ENCODE assay signal across 28 cellular contexts in the genomic region with DNA sequence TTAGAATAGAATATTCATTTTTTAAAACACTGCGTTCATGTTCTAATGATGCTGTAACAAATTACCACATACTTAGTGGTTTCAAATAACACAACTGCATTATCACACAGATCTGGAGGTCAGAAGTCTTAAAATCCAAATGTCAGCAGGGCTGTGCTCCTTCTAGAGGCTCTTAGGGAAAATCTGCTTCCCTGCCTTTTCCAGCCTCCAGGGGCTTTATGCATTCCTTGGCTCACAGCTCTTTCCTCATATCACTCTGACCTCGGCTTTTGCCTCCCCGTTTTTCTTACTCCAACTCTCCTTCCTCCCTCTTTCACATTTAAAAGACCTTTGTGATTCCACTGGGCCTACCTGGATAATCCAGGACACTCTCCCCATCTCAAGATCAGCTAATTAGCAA. TPM values are rescaled to one million over a fixed set of nuclear protein-coding genes. Genes with fewer than 3 reads are reported as not detected.
A peak's percentile ranks its signal among the peaks of the same experiment; 100 is the strongest.
DNase-seq lines count a peak whose midpoint lies in the region; ATAC-seq and TF ChIP-seq lines count a peak whose summit lies in the region.
"Had no signal": no experiment of that assay in that cellular context is flagged by ENCODE, and none has a peak within 500 bp of the region (broad histone marks: within the 10 kb centered on the region; RNA-seq: fewer than 3 reads in every experiment).

No MANE protein-coding gene starts in this region.

- no peak overlapping the region for H2BK15ac ChIP-seq in neuronal stem cell (ENCODE audit: low read length)

- TF ChIP-seq CTCF in HEK293 (tag by site-specific recombination; IDR thresholded peaks at IDR 0.05) (no peak), endodermal cell (conservative IDR thresholded peaks at IDR 0.05) (peak; percentile 61), smooth muscle cell (IDR thresholded peaks at IDR 0.05; ENCODE audit: borderline replicate concordance, insufficient read depth, poor library complexity, severe bottlenecking) (no peak)

- no peak overlapping the region for H3K4me3 Mint-ChIP-seq in endodermal cell
- no peak overlapping the region for H3K4me3 Mint-ChIP-seq in stimulated activated effector memory CD8-positive, alpha-beta T cell treated with anti-CD3 and anti-CD28 coated beads, Interleukin-12 subunit alpha, Interleukin-12 subunit beta, amount 100 ng/mL, for 72 hours
- H3K4me3 Mint-ChIP-seq: activated naive CD8-positive, alpha-beta T cell treated with anti-CD3 and anti-CD28 coated beads, Interleukin-2, amount 10 ng/mL, durations not matched to agents 7 days and 5 days; activated T-cell treated with anti-CD3 and anti-CD28 coated beads, Interleukin-2, amount 50 U/mL, for 24 hours; naive B cell; type B pancreatic cell had no signal

- peaks cover 12% of the 10 kb centered on the region for H3K9me3 Mint-ChIP-seq in endodermal cell
- H3K9me3 Mint-ChIP-seq in stimulated activated effector memory CD8-positive, alpha-beta T cell treated with anti-CD3 and anti-CD28 coated beads, Interleukin-12 subunit alpha, Interleukin-12 subunit beta, amount 100 ng/mL, for 72 hours: peaks cover 6% of the 10 kb centered on the region
- H3K9me3 Mint-ChIP-seq: activated naive CD8-positive, alpha-beta T cell treated with anti-CD3 and anti-CD28 coated beads, Interleukin-2, amount 10 ng/mL, durations not matched to agents 7 days and 5 days; activated T-cell treated with anti-CD3 and anti-CD28 coated beads, Interleukin-2, amount 50 U/mL, for 24 hours; type B pancreatic cell had no signal

- no peaks in the 10 kb centered on the region for H4K20me1 ChIP-seq in smooth muscle cell (ENCODE audit: low read depth)

- no peaks in the 10 kb centered on the region for H3K36me3 ChIP-seq in HEK293 (ENCODE audit: control insufficient read depth in 2 of 2, insufficient read depth in 1 of 2, low read length in 2 of 2)
- H3K36me3 ChIP-seq in endodermal cell (ENCODE audit: control insufficient read depth, insufficient read depth, low read length): no peaks in the 10 kb centered on the region
- H3K36me3 ChIP-seq in neuronal stem cell (replicated peaks in 1 of 2; ENCODE audit: control insufficient read depth in 2 of 2, insufficient read depth in 2 of 2, low read length in 2 of 2): no peaks in the 10 kb centered on the region
- H3K36me3 ChIP-seq in smooth muscle cell (ENCODE audit: low read depth): no peaks in the 10 kb centered on the region
- H3K36me3 ChIP-seq: esophagus muscularis mucosa, left ventricle myocardium inferior, spleen had no signal

- no peaks in the 10 kb centered on the region for H3K79me2 ChIP-seq in smooth muscle cell (ENCODE audit: low read depth)

- H3K27me3 Mint-ChIP-seq in endodermal cell (ENCODE audit: insufficient read depth): no peaks in the 10 kb centered on the region
- H3K27me3 Mint-ChIP-seq: activated naive CD8-positive, alpha-beta T cell treated with anti-CD3 and anti-CD28 coated beads, Interleukin-2, amount 10 ng/mL, durations not matched to agents 7 days and 5 days; activated T-cell treated with anti-CD3 and anti-CD28 coated beads, Interleukin-2, amount 50 U/mL, for 24 hours; type B pancreatic cell had no signal

- H3K4me3 ChIP-seq in HEK293 (ENCODE audit: low read depth, low read length) (no peak overlapping the region), endodermal cell (ENCODE audit: low read length) (no peak overlapping the region), neuronal stem cell (ENCODE audit: low read length in 2 of 2) (no peak overlapping the region), smooth muscle cell (no peak overlapping the region)
- H3K4me3 ChIP-seq: esophagus muscularis mucosa, GM23248, left ventricle myocardium inferior, spleen had no signal

- no peak overlapping the region for H2AK5ac ChIP-seq in neuronal stem cell (ENCODE audit: low read depth, low read length)

- H2BK120ac ChIP-seq in neuronal stem cell (ENCODE audit: low read depth, low read length): no peak overlapping the region

- no peak overlapping the region for H2BK5ac ChIP-seq in neuronal stem cell (ENCODE audit: low read length)

- H3K4me1 Mint-ChIP-seq in endodermal cell: peaks cover 15% of the 10 kb centered on the region
- no peaks in the 10 kb centered on the region for H3K4me1 Mint-ChIP-seq in stimulated activated effector memory CD8-positive, alpha-beta T cell treated with anti-CD3 and anti-CD28 coated beads, Interleukin-12 subunit alpha, Interleukin-12 subunit beta, amount 100 ng/mL, for 72 hours
- H3K4me1 Mint-ChIP-seq: activated naive CD8-positive, alpha-beta T cell treated with anti-CD3 and anti-CD28 coated beads, Interleukin-2, amount 10 ng/mL, durations not matched to agents 7 days and 5 days; naive B cell had no signal

- no peak overlapping the region for H3K18ac ChIP-seq in neuronal stem cell (ENCODE audit: low read length)

- no peaks in the 10 kb centered on the region for H3K27me3 ChIP-seq in endodermal cell (ENCODE audit: control insufficient read depth, insufficient read depth, low read length, poor library complexity, severe bottlenecking)
- H3K27me3 ChIP-seq in neuronal stem cell (ENCODE audit: control insufficient read depth in 3 of 3, insufficient read depth in 3 of 3, low read depth in 1 of 3, low read length in 3 of 3): no peaks in the 10 kb centered on the region
- H3K27me3 ChIP-seq in smooth muscle cell (ENCODE audit: low read depth): no peaks in the 10 kb centered on the region
- H3K27me3 ChIP-seq: esophagus muscularis mucosa, spleen had no signal

- CTCF ChIA-PET in HEK293 (lab: Yijun Ruan, JAX): interaction anchor here (0.9 to 3.3 kb wide), 3 partner anchors 17 to 77 kb away, joined by 3 to 13 read pairs (median 3); no protein-coding TSS in a partner anchor

- no peak overlapping the region for H3K14ac ChIP-seq in neuronal stem cell (ENCODE audit: low read length)

- H3K79me1 ChIP-seq in neuronal stem cell (ENCODE audit: low read depth, low read length): no peaks in the 10 kb centered on the region

- no peak overlapping the region for H3K27ac Mint-ChIP-seq in endodermal cell
- no peak overlapping the region for H3K27ac Mint-ChIP-seq in stimulated activated effector memory CD8-positive, alpha-beta T cell treated with anti-CD3 and anti-CD28 coated beads, Interleukin-12 subunit alpha, Interleukin-12 subunit beta, amount 100 ng/mL, for 72 hours
- H3K27ac Mint-ChIP-seq: activated naive CD8-positive, alpha-beta T cell treated with anti-CD3 and anti-CD28 coated beads, Interleukin-2, amount 10 ng/mL, durations not matched to agents 7 days and 5 days; activated T-cell treated with anti-CD3 and anti-CD28 coated beads, Interleukin-2, amount 50 U/mL, for 24 hours; naive B cell; type B pancreatic cell had no signal

- H2AFZ ChIP-seq in neuronal stem cell (ENCODE audit: low read length) (peak overlapping the region; percentile 61), smooth muscle cell (ENCODE audit: low read depth) (no peak overlapping the region)
- H2AFZ ChIP-seq: GM23248 had no signal

- H2BK12ac ChIP-seq in neuronal stem cell (ENCODE audit: low read length): no peak overlapping the region

- no peaks in the 10 kb centered on the region for H3K36me3 Mint-ChIP-seq in endodermal cell (ENCODE audit: low read depth)
- no peaks in the 10 kb centered on the region for H3K36me3 Mint-ChIP-seq in stimulated activated effector memory CD8-positive, alpha-beta T cell treated with anti-CD3 and anti-CD28 coated beads, Interleukin-12 subunit alpha, Interleukin-12 subunit beta, amount 100 ng/mL, for 72 hours
- H3K36me3 Mint-ChIP-seq: activated naive CD8-positive, alpha-beta T cell treated with anti-CD3 and anti-CD28 coated beads, Interleukin-2, amount 10 ng/mL, durations not matched to agents 7 days and 5 days; type B pancreatic cell had no signal

- H3K4me2 ChIP-seq in neuronal stem cell (ENCODE audit: insufficient read depth, low read length, poor library complexity, severe bottlenecking) (no peak overlapping the region), smooth muscle cell (no peak overlapping the region)

- no peaks in the 10 kb centered on the region for H3K9me3 ChIP-seq in HEK293 (ENCODE audit: control insufficient read depth, insufficient read depth, low read depth, low read length)
- peaks cover 4% of the 10 kb centered on the region for H3K9me3 ChIP-seq in endodermal cell (ENCODE audit: control insufficient read depth, low read length)
- peaks cover 0 to 6% of the 10 kb centered on the region in 2 donors for H3K9me3 ChIP-seq in neuronal stem cell (replicated peaks in 1 of 2; ENCODE audit: control insufficient read depth in 2 of 2, insufficient read depth in 1 of 2, low read depth in 1 of 2, low read length in 2 of 2)
- no peaks in the 10 kb centered on the region for H3K9me3 ChIP-seq in smooth muscle cell (replicated peaks; ENCODE audit: low read depth)
- H3K9me3 ChIP-seq: esophagus muscularis mucosa, left ventricle myocardium inferior had no signal

- H3K9ac ChIP-seq in endodermal cell (ENCODE audit: extremely low read depth, low read length, poor library complexity, severe bottlenecking) (no peak overlapping the region), neuronal stem cell (ENCODE audit: low read depth, low read length, poor library complexity) (no peak overlapping the region), smooth muscle cell (ENCODE audit: low read depth) (no peak overlapping the region)
- H3K9ac ChIP-seq: GM23248 had no signal

- DNase-seq in AG20443 (ENCODE audit: low spot score) (peak; percentile 20), endodermal cell (no peak), neuronal stem cell (ENCODE audit: low spot score) (no peak), smooth muscle cell (lab: John Stamatoyannopoulos, UW; ENCODE audit: unreplicated experiment) (no peak), NCI-H2196 treated with DMSO at 0.1 percent for 48 hours (lab: John Stamatoyannopoulos, UW; ENCODE audit: unreplicated experiment) (no peak)
- DNase-seq in stimulated activated effector memory CD8-positive, alpha-beta T cell treated with anti-CD3 and anti-CD28 coated beads, Interleukin-12 subunit alpha, Interleukin-12 subunit beta, amount 100 ng/mL, for 72 hours (ENCODE audit: low spot score in 2 of 2): no peak
- DNase-seq: activated CD4-positive, alpha-beta T cell treated with anti-CD3 and anti-CD28 coated beads for 4 hours; activated CD8-positive, alpha-beta memory T cell treated with anti-CD3 and anti-CD28 coated beads for 24 hours; activated gamma-delta T cell; activated naive CD8-positive, alpha-beta T cell treated with anti-CD3 and anti-CD28 coated beads, Interleukin-2, amount 10 ng/mL, durations not matched to agents 7 days and 5 days; activated T-cell treated with anti-CD3 and anti-CD28 coated beads, Interleukin-2, amount 50 U/mL, for 24 hours; caudate nucleus; GM23248; hypothalamus; left ventricle myocardium inferior; naive B cell; NCI-H1092 treated with DMSO at 0.1 percent for 48 hours; NCI-H2029; NCI-H226; NCI-H69; nucleus accumbens; spleen; T-helper 2 cell had no signal

- H3K23ac ChIP-seq in neuronal stem cell (ENCODE audit: low read depth, low read length, poor library complexity): no peak overlapping the region

- no peak overlapping the region for H4K91ac ChIP-seq in neuronal stem cell (ENCODE audit: low read depth, low read length, poor library complexity)

- H3K4me1 ChIP-seq in HEK293 (ENCODE audit: control insufficient read depth, insufficient read depth, low read length) (no peaks in the 10 kb centered on the region), endodermal cell (ENCODE audit: control insufficient read depth, insufficient read depth, low read length) (no peaks in the 10 kb centered on the region), neuronal stem cell (ENCODE audit: control insufficient read depth in 2 of 2, insufficient read depth in 1 of 2, low read depth in 1 of 2, low read length in 2 of 2) (peaks cover 0 to 10% of the 10 kb centered on the region in 2 donors), smooth muscle cell (ENCODE audit: low read depth) (no peaks in the 10 kb centered on the region)
- H3K4me1 ChIP-seq: esophagus muscularis mucosa, left ventricle myocardium inferior, spleen had no signal

- POLR2A ChIA-PET in HEK293 (lab: Yijun Ruan, JAX): interaction anchor here (1.6 kb wide), 1 partner anchor 20 kb away, joined by 6 read pairs; no protein-coding TSS in a partner anchor

- 70 to 74% methylated on average over 3 of the region's 3 CpGs for WGBS in endodermal cell (ENCODE audit: insufficient coverage in 1 of 2, insufficient read length in 1 of 2), 2 experiments
- no CpG with 5 or more reads among the region's 3 CpGs for WGBS in neuronal stem cell (ENCODE audit: extremely low coverage in 2 of 2, insufficient read length in 2 of 2, insufficient replicate concordance in 1 of 2), 2 donors
- WGBS in smooth muscle cell (ENCODE audit: low lambda C conversion rate): 48% methylated on average over 3 of the region's 3 CpGs

- no peak overlapping the region for H4K8ac ChIP-seq in neuronal stem cell (ENCODE audit: low read depth, low read length)

- no peak for ATAC-seq in HG02884 (IDR thresholded peaks at IDR 0.05; ENCODE audit: unreplicated experiment)
- ATAC-seq in stimulated activated effector memory CD8-positive, alpha-beta T cell treated with anti-CD3 and anti-CD28 coated beads, Interleukin-12 subunit alpha, Interleukin-12 subunit beta, amount 100 ng/mL, for 72 hours: no peak

- no peaks in the 10 kb centered on the region for H3F3A ChIP-seq in smooth muscle cell (ENCODE audit: low read depth)

- no peak overlapping the region for H3K4ac ChIP-seq in neuronal stem cell (ENCODE audit: low read length)

- H3K27ac ChIP-seq in HEK293 (ENCODE audit: extremely low read depth, low read depth, low read length): no peak overlapping the region
- H3K27ac ChIP-seq in endodermal cell (ENCODE audit: low read depth, low read length): no peak overlapping the region
- no peak overlapping the region for H3K27ac ChIP-seq in neuronal stem cell (replicated peaks; ENCODE audit: low read length)
- H3K27ac ChIP-seq in smooth muscle cell (ENCODE audit: low read depth): no peak overlapping the region
- H3K27ac ChIP-seq: esophagus muscularis mucosa, GM23248, left ventricle myocardium inferior, spleen had no signal

RNA-seq across cellular contexts. Expression of a gene that starts 18.6 kb away (rescaled TPM):
- total RNA-seq in endodermal cell (10 to 100 TPM; 26.9 to 27.2 TPM), smooth muscle cell (0.85 and 6.2 TPM in 2 replicates)
- 15.9 TPM for polyA plus RNA-seq in endodermal cell (2013, experiment 1 of 2)
- polyA plus RNA-seq in endodermal cell (2013, experiment 2 of 2): 17.4 TPM
- 6.4 TPM for polyA plus RNA-seq in neuronal stem cell (2013, experiment 1 of 2)
- polyA plus RNA-seq in neuronal stem cell (2013, experiment 2 of 2): 6.4 TPM
- 0.15 and 1.9 TPM in 2 replicates for polyA plus RNA-seq in smooth muscle cell
- total RNA-seq: activated naive CD8-positive, alpha-beta T cell treated with anti-CD3 and anti-CD28 coated beads, Interleukin-2, amount 10 ng/mL, durations not matched to agents 7 days and 5 days; left ventricle myocardium inferior; pulmonary artery endothelial cell had no signal
